9 cellular contexts compared by ENCODE assay signal in genomic region chr15:59169337-59169736, GRCh38. TPM values are rescaled to one million over a fixed set of nuclear protein-coding genes. Genes with fewer than 3 reads are reported as not detected.
DNase-seq lines count a peak whose midpoint lies in the region; ATAC-seq and TF ChIP-seq lines count a peak whose summit lies in the region.
"Had no signal": no experiment of that assay in that cellular context is flagged by ENCODE, and none has a peak within 500 bp of the region (broad histone marks: within the 10 kb centered on the region; RNA-seq: fewer than 3 reads in every experiment).

No MANE protein-coding gene starts in this region.

- peaks cover 0 to 32% of the 10 kb centered on the region in 2 donors for H3K36me3 ChIP-seq in psoas muscle (ENCODE audit: insufficient read depth in 1 of 2, low read depth in 1 of 2)
- no peaks in the 10 kb centered on the region for H3K36me3 ChIP-seq in ovary

- TF ChIP-seq EP300 in ovary (IDR thresholded peaks at IDR 0.05): no peak

- no peaks in the 10 kb centered on the region for H3K9me3 ChIP-seq in psoas muscle
- H3K9me3 ChIP-seq in ovary: no peaks in the 10 kb centered on the region

- no peak for TF ChIP-seq POLR2A in ovary (IDR thresholded peaks at IDR 0.05)

- intact Hi-C loops in psoas muscle (cut with DNase I) (no loop called here), ovary (cut with DNase I) (no loop called here)

- WGBS in psoas muscle, 3 donors: 82 to 86% (median 83%) methylated on average over 3 of the region's 3 CpGs
- WGBS in ovary, 3 donors: 49 to 66% (median 64%) methylated on average over 3 of the region's 3 CpGs

- peak in 2 of 4 donors; percentile 41 to 55 for ATAC-seq in psoas muscle

- TF ChIP-seq CTCF in epithelial cell of esophagus (IDR thresholded peaks at IDR 0.05; ENCODE audit: insufficient read depth, low read depth, low read length, missing control alignments) (no peak), psoas muscle (IDR thresholded peaks at IDR 0.05) (no peak), ovary (IDR thresholded peaks at IDR 0.05) (no peak)

- in situ Hi-C loops in Caki2 (cut with HindIII; ENCODE audit: low pct_unique_long_range_greater_than_20kb, low sequenced_read_pairs): no loop called here

- no peak overlapping the region for H3K4me3 ChIP-seq in epithelial cell of esophagus (ENCODE audit: low read length)
- no peak overlapping the region for H3K4me3 ChIP-seq in psoas muscle
- H3K4me3 ChIP-seq in ovary: no peak overlapping the region

- DNase-seq in Caki2 (ENCODE audit: low read depth) (peak; percentile 72), RKO (ENCODE audit: low spot score) (peak; percentile 62), epithelial cell of esophagus (ENCODE audit: low read depth) (peak; percentile 77), psoas muscle (no peak), ovary (no peak), NCI-H748 treated with DMSO at 0.1 percent for 48 hours (lab: John Stamatoyannopoulos, UW) (no peak), SKM-1 (lab: John Stamatoyannopoulos, UW; ENCODE audit: unreplicated experiment) (no peak)
- DNase-seq in effector CD8-positive, alpha-beta T cell (lab: John Stamatoyannopoulos, UW): no peak
- DNase-seq: NCI-H2081 had no signal

- H3K27ac ChIP-seq in psoas muscle (peak overlapping the region; percentile 47), ovary (no peak overlapping the region)

- no peaks in the 10 kb centered on the region for H3K27me3 ChIP-seq in psoas muscle (ENCODE audit: insufficient read depth in 3 of 3, low read length in 2 of 3)
- H3K27me3 ChIP-seq in ovary: no peaks in the 10 kb centered on the region

- no peaks in the 10 kb centered on the region for H3K4me1 ChIP-seq in psoas muscle
- peaks cover 1% of the 10 kb centered on the region for H3K4me1 ChIP-seq in ovary (ENCODE audit: insufficient read depth)

RNA-seq across cellular contexts. Expression of gene LDHAL6B, which starts 37.3 kb away (rescaled TPM):
- not detected in 2 replicates for total RNA-seq in Caki2 (2014; rRNA removed; shearing (Covaris generic); ENCODE audit: low replicate concordance)
- total RNA-seq in psoas muscle (not detected), ovary (not detected)
- polyA plus RNA-seq in psoas muscle (under 1 TPM in 2 of 3 donors, not detected in 1; 0.06 TPM), ovary (not detected)

Comparison
In these comparisons a context has a peak if more than half of its experiments do, and no peak if none do; other contexts are left out.
1. DNase-seq: peak in Caki2 (single experiment), RKO (single experiment) and epithelial cell of esophagus (single experiment); none in psoas muscle (0 of 2), ovary (0 of 5), effector CD8-positive, alpha-beta T cell (single experiment), NCI-H748 treated with DMSO at 0.1 percent for 48 hours (single experiment) and SKM-1 (single experiment).